Comparison of ENCODE assay signal across 19 cellular contexts in the genomic region with DNA sequence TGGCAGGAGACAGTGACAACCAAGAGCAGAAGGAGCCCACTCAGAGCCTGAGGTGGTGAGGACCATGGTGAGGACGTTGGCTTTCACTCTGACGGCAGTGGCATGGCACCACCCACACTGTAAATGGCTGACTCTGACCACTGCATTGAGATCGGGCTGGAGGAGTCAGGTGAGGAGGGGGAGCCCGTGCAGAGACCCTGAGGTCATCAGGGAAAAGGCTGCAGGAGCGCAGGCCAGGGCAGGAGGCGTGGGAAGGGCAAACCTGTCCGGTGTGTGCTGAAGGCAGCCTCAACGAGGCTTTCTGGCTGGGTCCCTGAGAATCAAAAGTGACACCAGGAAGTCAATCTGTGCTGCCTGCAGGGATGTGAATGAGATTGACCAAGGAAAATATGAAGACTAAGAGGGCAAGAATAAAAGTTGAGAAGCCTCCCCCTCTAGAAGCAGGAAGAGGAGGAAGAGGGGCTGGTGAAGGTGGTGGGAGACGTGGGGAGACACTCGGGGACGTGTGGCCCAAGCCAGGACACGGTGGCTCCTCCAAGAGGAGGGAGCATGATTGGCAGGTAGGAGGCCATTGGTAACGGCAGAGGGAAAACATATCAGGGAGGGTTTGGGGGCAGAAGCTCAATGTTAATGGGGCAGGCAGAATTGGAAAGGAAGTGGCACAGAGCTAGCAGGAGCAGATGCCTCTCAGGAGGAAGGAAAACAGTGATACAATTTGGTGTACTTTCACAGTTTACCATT. TPM values are rescaled to one million over a fixed set of nuclear protein-coding genes. Genes with fewer than 3 reads are reported as not detected.
A peak's percentile ranks its signal among the peaks of the same experiment; 100 is the strongest.
DNase-seq lines count a peak whose midpoint lies in the region; ATAC-seq and TF ChIP-seq lines count a peak whose summit lies in the region.
"Had no signal": no experiment of that assay in that cellular context is flagged by ENCODE, and none has a peak within 500 bp of the region (broad histone marks: within the 10 kb centered on the region; RNA-seq: fewer than 3 reads in every experiment).

No MANE protein-coding gene starts in this region.

- no peak overlapping the region for H3K9ac ChIP-seq in neuronal stem cell (ENCODE audit: low read depth, low read length, poor library complexity)
- H3K9ac ChIP-seq: BLaER1 treated with 17β-estradiol and CSF1 and Interleukin-3, amounts not matched to agents 10 nM and 100 nM; KMS-11 had no signal

- POLR2A ChIA-PET in HEK293T (lab: Yijun Ruan, JAX) = no interaction called here

- no peak overlapping the region for H2AFZ ChIP-seq in neuronal stem cell (ENCODE audit: low read length)

- H3K4me1 Mint-ChIP-seq in T-helper 17 cell (peaks cover 9% of the 10 kb centered on the region), natural killer cell (peaks cover 0 to 4% of the 10 kb centered on the region in 2 donors)
- H3K4me1 Mint-ChIP-seq: CD4-positive, CD25-positive, alpha-beta regulatory T cell had no signal

- H3K4me3 Mint-ChIP-seq in T-helper 17 cell (no peak overlapping the region), natural killer cell (no peak overlapping the region)
- H3K4me3 Mint-ChIP-seq: CD4-positive, CD25-positive, alpha-beta regulatory T cell; IgD-negative memory B cell had no signal

- no peaks in the 10 kb centered on the region for H3K4me1 ChIP-seq in neuronal stem cell (ENCODE audit: control insufficient read depth in 2 of 2, insufficient read depth in 1 of 2, low read depth in 1 of 2, low read length in 2 of 2)

- no peak overlapping the region for H2BK12ac ChIP-seq in neuronal stem cell (ENCODE audit: low read length)

- no peaks in the 10 kb centered on the region for H3K36me3 ChIP-seq in neuronal stem cell (replicated peaks in 1 of 2; ENCODE audit: control insufficient read depth in 2 of 2, insufficient read depth in 2 of 2, low read length in 2 of 2)
- H3K36me3 ChIP-seq: BLaER1 treated with 17β-estradiol and CSF1 and Interleukin-3, amounts not matched to agents 10 nM and 100 nM had no signal

- H3K27me3 Mint-ChIP-seq in T-helper 17 cell (peaks cover 60% of the 10 kb centered on the region), natural killer cell (ENCODE audit: low read depth in 2 of 2) (peaks cover 27 to 42% of the 10 kb centered on the region in 2 donors)

- intact Hi-C loops in natural killer cell (cut with micrococcal nuclease) = no loop called here

- no peaks in the 10 kb centered on the region for H3K9me3 ChIP-seq in T-helper 17 cell (ENCODE audit: control insufficient read depth, low read length, poor library complexity, severe bottlenecking)
- H3K9me3 ChIP-seq in neuronal stem cell (replicated peaks in 1 of 2; ENCODE audit: control insufficient read depth in 2 of 2, insufficient read depth in 1 of 2, low read depth in 1 of 2, low read length in 2 of 2) = no peaks in the 10 kb centered on the region
- H3K9me3 ChIP-seq: BLaER1 treated with 17β-estradiol and CSF1 and Interleukin-3, amounts not matched to agents 10 nM and 100 nM had no signal

- H3K18ac ChIP-seq in neuronal stem cell (ENCODE audit: low read length) = peak overlapping the region; percentile 67

- no peak overlapping the region for H3K14ac ChIP-seq in neuronal stem cell (ENCODE audit: low read length)

- CTCF ChIA-PET in HEK293T (lab: Yijun Ruan, JAX) = interaction anchor here (0.9 kb wide), 1 partner anchor 88 kb away, joined by 3 read pairs; no protein-coding TSS in a partner anchor

- H2BK15ac ChIP-seq in neuronal stem cell (ENCODE audit: low read length) = no peak overlapping the region

- H3K4me3 ChIP-seq in neuronal stem cell (ENCODE audit: low read length in 2 of 2) = no peak overlapping the region
- H3K4me3 ChIP-seq: BLaER1 treated with 17β-estradiol and CSF1 and Interleukin-3, amounts not matched to agents 10 nM and 100 nM; GM12878 had no signal

- no peak overlapping the region for H4K8ac ChIP-seq in neuronal stem cell (ENCODE audit: low read depth, low read length)

- H3K9me3 Mint-ChIP-seq in natural killer cell = no peaks in the 10 kb centered on the region
- H3K9me3 Mint-ChIP-seq: IgD-negative memory B cell had no signal

- H3K23ac ChIP-seq in neuronal stem cell (ENCODE audit: low read depth, low read length, poor library complexity) = no peak overlapping the region

- H3K27me3 ChIP-seq in neuronal stem cell (ENCODE audit: control insufficient read depth in 3 of 3, insufficient read depth in 3 of 3, low read depth in 1 of 3, low read length in 3 of 3) = peaks cover 0 to 67% (median 2%) of the 10 kb centered on the region in 3 experiments
- H3K27me3 ChIP-seq: BLaER1 treated with 17β-estradiol and CSF1 and Interleukin-3, amounts not matched to agents 10 nM and 100 nM had no signal

- no CpG with 5 or more reads among the region's 13 CpGs for WGBS in neuronal stem cell (ENCODE audit: extremely low coverage in 2 of 2, insufficient read length in 2 of 2, insufficient replicate concordance in 1 of 2), 2 donors

- H3K79me1 ChIP-seq in neuronal stem cell (ENCODE audit: low read depth, low read length) = no peaks in the 10 kb centered on the region

- no peak for TF ChIP-seq CTCF in natural killer cell (IDR thresholded peaks at IDR 0.05)

- DNase-seq in G401 (ENCODE audit: low spot score) (peak; percentile 3), HEK293T (ENCODE audit: extremely low spot score) (no peak), T-helper 17 cell (no peak), neuronal stem cell (ENCODE audit: low spot score) (no peak), left lobe of liver (ENCODE audit: low spot score) (no peak), NAMALWA (ENCODE audit: low spot score) (no peak), natural killer cell (no peak)
- DNase-seq: CD4-positive, CD25-positive, alpha-beta regulatory T cell; DMS 273 treated with DMSO at 0.1 percent for 48 hours; HCEC 1CT had no signal

- H3K36me3 Mint-ChIP-seq in T-helper 17 cell (ENCODE audit: low read depth) (peaks cover 8% of the 10 kb centered on the region), natural killer cell (no peaks in the 10 kb centered on the region)
- H3K36me3 Mint-ChIP-seq: CD4-positive, CD25-positive, alpha-beta regulatory T cell had no signal

- in situ Hi-C loops in G401 (cut with HindIII; ENCODE audit: low sequenced_read_pairs) = no loop called here

- H2BK120ac ChIP-seq in neuronal stem cell (ENCODE audit: low read depth, low read length) = no peak overlapping the region

- H3K27ac ChIP-seq in neuronal stem cell (replicated peaks; ENCODE audit: low read length) = no peak overlapping the region
- H3K27ac ChIP-seq: BLaER1 treated with 17β-estradiol and CSF1 and Interleukin-3, amounts not matched to agents 10 nM and 100 nM; KMS-11 had no signal

- H3K4me2 ChIP-seq in neuronal stem cell (ENCODE audit: insufficient read depth, low read length, poor library complexity, severe bottlenecking) = no peak overlapping the region
- H3K4me2 ChIP-seq: KMS-11 had no signal

- ATAC-seq in T-helper 17 cell (no peak), GM21390 (IDR thresholded peaks at IDR 0.05; ENCODE audit: unreplicated experiment) (no peak), left lobe of liver (no peak), natural killer cell (no peak)
- ATAC-seq: GM12878 had no signal

- H3K27ac Mint-ChIP-seq in T-helper 17 cell (peak overlapping the region; percentile 3), natural killer cell (no peak overlapping the region)
- H3K27ac Mint-ChIP-seq: IgD-negative memory B cell had no signal

- no peak overlapping the region for H2BK5ac ChIP-seq in neuronal stem cell (ENCODE audit: low read length)

- H4K91ac ChIP-seq in neuronal stem cell (ENCODE audit: low read depth, low read length, poor library complexity) = no peak overlapping the region

- H2AK5ac ChIP-seq in neuronal stem cell (ENCODE audit: low read depth, low read length) = peak overlapping the region; percentile 33

- H3K4ac ChIP-seq in neuronal stem cell (ENCODE audit: low read length) = no peak overlapping the region

TF ChIP-seq in HEK293T, 16 proteins besides CTCF, POLR2A, EP300 and RAD21:
- TF ChIP-seq, protein P1, sequence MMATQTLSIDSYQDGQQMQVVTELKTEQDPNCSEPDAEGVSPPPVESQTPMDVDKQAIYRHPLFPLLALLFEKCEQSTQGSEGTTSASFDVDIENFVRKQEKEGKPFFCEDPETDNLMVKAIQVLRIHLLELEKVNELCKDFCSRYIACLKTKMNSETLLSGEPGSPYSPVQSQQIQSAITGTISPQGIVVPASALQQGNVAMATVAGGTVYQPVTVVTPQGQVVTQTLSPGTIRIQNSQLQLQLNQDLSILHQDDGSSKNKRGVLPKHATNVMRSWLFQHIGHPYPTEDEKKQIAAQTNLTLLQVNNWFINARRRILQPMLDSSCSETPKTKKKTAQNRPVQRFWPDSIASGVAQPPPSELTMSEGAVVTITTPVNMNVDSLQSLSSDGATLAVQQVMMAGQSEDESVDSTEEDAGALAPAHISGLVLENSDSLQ (IDR thresholded peaks at IDR 0.05) = peak; percentile 65
- TF ChIP-seq SUZ12 (IDR thresholded peaks at IDR 0.05) (no peak), FOXA1 (IDR thresholded peaks at IDR 0.05) (no peak)

RNA-seq across cellular contexts. Expression of a gene that starts 2.0 kb away (rescaled TPM):
- not detected in 2 replicates for total RNA-seq in G401 (2014; rRNA removed; shearing (Covaris generic))
- total RNA-seq in T-helper 17 cell (not detected), left lobe of liver (not detected), natural killer cell (not detected)
- polyA plus RNA-seq in neuronal stem cell (2013, experiment 1 of 2) = not detected
- polyA plus RNA-seq in neuronal stem cell (2013, experiment 2 of 2) = not detected
- total RNA-seq: A673; CD4-positive, CD25-positive, alpha-beta regulatory T cell; Daoy; GM12878; H1; HT-29 had no signal
- polyA plus RNA-seq: CD4-positive, CD25-positive, alpha-beta regulatory T cell; GM12878; H1; IgD-negative memory B cell had no signal

RNA-seq across cellular contexts. Expression of a gene that starts 25.1 kb away (rescaled TPM):
- total RNA-seq in G401 (2014; rRNA removed; shearing (Covaris generic)) = not detected in 2 replicates
- not detected for total RNA-seq in T-helper 17 cell
- polyA plus RNA-seq in neuronal stem cell (2013, experiment 1 of 2) = not detected
- not detected for polyA plus RNA-seq in neuronal stem cell (2013, experiment 2 of 2)
- not detected for total RNA-seq in left lobe of liver
- not detected for total RNA-seq in natural killer cell
- total RNA-seq: A673; CD4-positive, CD25-positive, alpha-beta regulatory T cell; Daoy; GM12878; H1; HT-29 had no signal
- polyA plus RNA-seq: CD4-positive, CD25-positive, alpha-beta regulatory T cell; GM12878; H1; IgD-negative memory B cell had no signal

RNA-seq across cellular contexts. Expression of a gene that starts 30.2 kb away (rescaled TPM):
- total RNA-seq in G401 (2014; rRNA removed; shearing (Covaris generic)) = 274 and 297 TPM in 2 replicates
- total RNA-seq in T-helper 17 cell (10 to 100 TPM; 87.3 to 93.3 TPM), left lobe of liver (126 TPM), natural killer cell (100 to 1,000 TPM in 2 of 3 donors, 10 to 100 TPM in 1; 90.6 to 146 (median 107) TPM)
- polyA plus RNA-seq in neuronal stem cell (2013, experiment 1 of 2) = 59.9 TPM
- polyA plus RNA-seq in neuronal stem cell (2013, experiment 2 of 2) = 58.4 TPM
